In the genomic region with DNA sequence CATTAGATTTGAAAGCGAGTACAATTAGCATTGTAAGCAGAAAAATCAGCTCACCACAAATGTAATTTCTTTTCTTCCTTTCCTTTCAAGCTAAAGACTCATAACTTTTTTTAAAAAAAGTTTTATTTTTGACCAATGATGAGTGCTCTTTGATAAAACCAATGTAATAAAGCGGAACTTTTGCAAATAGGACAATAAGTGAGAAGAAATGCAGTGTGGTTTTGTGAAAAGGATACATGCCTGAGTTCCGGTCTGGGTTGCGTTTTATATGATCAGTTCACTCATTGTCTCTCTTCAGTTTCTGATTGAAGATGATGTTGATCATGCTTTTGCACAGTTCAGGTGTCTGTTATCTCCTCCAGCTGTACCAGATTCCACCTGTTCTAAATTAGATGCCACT, we compare ENCODE assay signal across 20 cellular contexts.
DNase-seq lines count a peak whose midpoint lies in the region; ATAC-seq, FAIRE-seq and TF ChIP-seq lines count a peak whose summit lies in the region.
"Had no signal": no experiment of that assay in that cellular context is flagged by ENCODE, and none has a peak within 500 bp of the region (broad histone marks: within the 10 kb centered on the region; RNA-seq: fewer than 3 reads in every experiment).

No MANE protein-coding gene starts in this region.

- H3K4me1 ChIP-seq in mucosa of descending colon (ENCODE audit: low read depth) (no peaks in the 10 kb centered on the region), neuronal stem cell (ENCODE audit: control insufficient read depth in 2 of 2, insufficient read depth in 1 of 2, low read depth in 1 of 2, low read length in 2 of 2) (no peaks in the 10 kb centered on the region)
- H3K4me1 ChIP-seq: BLaER1 had no signal

- H3K27me3 Mint-ChIP-seq in activated CD8-positive, alpha-beta T cell treated with anti-CD3 and anti-CD28 coated beads for 36 hours, result no peaks in the 10 kb centered on the region
- no peaks in the 10 kb centered on the region for H3K27me3 Mint-ChIP-seq in activated CD8-positive, alpha-beta T cell treated with anti-CD3 and anti-CD28 coated beads, Interleukin-2, amount 10 ng/mL, durations not matched to agents 7 days and 5 days (ENCODE audit: low read depth)
- H3K27me3 Mint-ChIP-seq in activated CD4-positive, alpha-beta memory T cell treated with anti-CD3 and anti-CD28 coated beads, Interleukin-2, amount 10 ng/mL, durations not matched to agents 7 days and 5 days, result no peaks in the 10 kb centered on the region

- H3K27me3 ChIP-seq in neuronal stem cell (ENCODE audit: control insufficient read depth in 3 of 3, insufficient read depth in 3 of 3, low read depth in 1 of 3, low read length in 3 of 3), result no peaks in the 10 kb centered on the region
- H3K27me3 ChIP-seq: BLaER1, MG63 had no signal

- FAIRE-seq in GM19239 (lab: Jason Lieb, UNC) (peak; percentile 35), RCC 7860 (lab: Jason Lieb, UNC) (no peak)
- FAIRE-seq: A204.1, GM12892, H54, HepG2 had no signal

- H3K23ac ChIP-seq in neuronal stem cell (ENCODE audit: low read depth, low read length, poor library complexity), result no peak overlapping the region

- TF ChIP-seq CTCF in activated CD8-positive, alpha-beta T cell treated with anti-CD3 and anti-CD28 coated beads for 36 hours (IDR thresholded peaks at IDR 0.05), result no peak
- no peak for TF ChIP-seq CTCF in mucosa of descending colon (IDR thresholded peaks at IDR 0.05)

- no peak overlapping the region for H2AK5ac ChIP-seq in neuronal stem cell (ENCODE audit: low read depth, low read length)

- POLR2A ChIA-PET in activated CD8-positive, alpha-beta T cell treated with anti-CD3 and anti-CD28 coated beads for 36 hours (lab: Charles Lee), result no interaction called here
- POLR2A ChIA-PET in activated CD8-positive, alpha-beta T cell treated with anti-CD3 and anti-CD28 coated beads, Interleukin-2, amount 10 ng/mL, durations not matched to agents 7 days and 5 days (lab: Charles Lee), result no interaction called here
- POLR2A ChIA-PET in activated CD4-positive, alpha-beta memory T cell treated with anti-CD3 and anti-CD28 coated beads, Interleukin-2, amount 10 ng/mL, durations not matched to agents 7 days and 5 days (lab: Charles Lee), result interaction anchor here (0.9 to 1.6 kb wide), 5 partner anchors 270 to 428 kb away, joined by 3 to 6 read pairs (median 3); no protein-coding TSS in a partner anchor

- H2BK5ac ChIP-seq in neuronal stem cell (ENCODE audit: low read length), result no peak overlapping the region

- peak overlapping the region; percentile 62 for H3K27ac Mint-ChIP-seq in activated CD8-positive, alpha-beta T cell treated with anti-CD3 and anti-CD28 coated beads for 36 hours
- no peak overlapping the region for H3K27ac Mint-ChIP-seq in activated CD8-positive, alpha-beta T cell treated with anti-CD3 and anti-CD28 coated beads, Interleukin-2, amount 10 ng/mL, durations not matched to agents 7 days and 5 days
- H3K27ac Mint-ChIP-seq in activated CD4-positive, alpha-beta memory T cell treated with anti-CD3 and anti-CD28 coated beads, Interleukin-2, amount 10 ng/mL, durations not matched to agents 7 days and 5 days, result peak overlapping the region; percentile 60

- H3K14ac ChIP-seq in neuronal stem cell (ENCODE audit: low read length), result no peak overlapping the region

- H2BK12ac ChIP-seq in neuronal stem cell (ENCODE audit: low read length), result no peak overlapping the region

- no peaks in the 10 kb centered on the region for H3K36me3 ChIP-seq in mucosa of descending colon (ENCODE audit: low read depth)
- H3K36me3 ChIP-seq in neuronal stem cell (replicated peaks in 1 of 2; ENCODE audit: control insufficient read depth in 2 of 2, insufficient read depth in 2 of 2, low read length in 2 of 2), result peaks cover 0 to 7% of the 10 kb centered on the region in 2 donors
- H3K36me3 ChIP-seq: MG63 had no signal

- H3K9ac ChIP-seq in neuronal stem cell (ENCODE audit: low read depth, low read length, poor library complexity), result no peak overlapping the region
- H3K9ac ChIP-seq: BLaER1 had no signal

- H4K8ac ChIP-seq in neuronal stem cell (ENCODE audit: low read depth, low read length), result no peak overlapping the region

- peaks cover 9% of the 10 kb centered on the region for H3K36me3 Mint-ChIP-seq in activated CD8-positive, alpha-beta T cell treated with anti-CD3 and anti-CD28 coated beads for 36 hours (ENCODE audit: low read depth)
- peaks cover 5% of the 10 kb centered on the region for H3K36me3 Mint-ChIP-seq in activated CD8-positive, alpha-beta T cell treated with anti-CD3 and anti-CD28 coated beads, Interleukin-2, amount 10 ng/mL, durations not matched to agents 7 days and 5 days (ENCODE audit: low read depth)
- H3K36me3 Mint-ChIP-seq in activated CD4-positive, alpha-beta memory T cell treated with anti-CD3 and anti-CD28 coated beads, Interleukin-2, amount 10 ng/mL, durations not matched to agents 7 days and 5 days (ENCODE audit: low read depth), result peaks cover 12% of the 10 kb centered on the region

- H2AFZ ChIP-seq in neuronal stem cell (ENCODE audit: low read length), result no peak overlapping the region

- no peak for DNase-seq in activated CD8-positive, alpha-beta T cell treated with anti-CD3 and anti-CD28 coated beads for 36 hours
- no peak for DNase-seq in activated CD8-positive, alpha-beta T cell treated with anti-CD3 and anti-CD28 coated beads, Interleukin-2, amount 10 ng/mL, durations not matched to agents 7 days and 5 days
- no peak for DNase-seq in GM19239 (ENCODE audit: insufficient read length, low spot score)
- DNase-seq in activated CD4-positive, alpha-beta memory T cell treated with anti-CD3 and anti-CD28 coated beads, Interleukin-2, amount 10 ng/mL, durations not matched to agents 7 days and 5 days, result no peak
- no peak for DNase-seq in mucosa of descending colon
- DNase-seq in NCI-H187 treated with DMSO at 0.1 percent for 48 hours (lab: John Stamatoyannopoulos, UW), result no peak
- DNase-seq in neuronal stem cell (ENCODE audit: low spot score), result no peak
- DNase-seq in RCC 7860 (ENCODE audit: low spot score), result no peak
- DNase-seq: COR-L47, DMS153, MG63, NCI-H1092, NCI-H146, NCI-H510A treated with DMSO at 0.1 percent for 48 hours, SHP77 treated with DMSO at 0.1 percent for 48 hours had no signal

- no peak overlapping the region for H3K4ac ChIP-seq in neuronal stem cell (ENCODE audit: low read length)

- peak overlapping the region; percentile 8 for H3K4me3 Mint-ChIP-seq in activated CD8-positive, alpha-beta T cell treated with anti-CD3 and anti-CD28 coated beads for 36 hours
- H3K4me3 Mint-ChIP-seq in activated CD8-positive, alpha-beta T cell treated with anti-CD3 and anti-CD28 coated beads, Interleukin-2, amount 10 ng/mL, durations not matched to agents 7 days and 5 days, result no peak overlapping the region
- H3K4me3 Mint-ChIP-seq in activated CD4-positive, alpha-beta memory T cell treated with anti-CD3 and anti-CD28 coated beads, Interleukin-2, amount 10 ng/mL, durations not matched to agents 7 days and 5 days, result peak overlapping the region; percentile 28

- CTCF ChIA-PET in activated CD8-positive, alpha-beta T cell treated with anti-CD3 and anti-CD28 coated beads for 36 hours (lab: Charles Lee), result interaction anchor here (0.6 to 2.7 kb wide), 3 partner anchors 9 to 414 kb away, joined by 3 to 8 read pairs (median 4); no protein-coding TSS in a partner anchor
- CTCF ChIA-PET in activated CD8-positive, alpha-beta T cell treated with anti-CD3 and anti-CD28 coated beads, Interleukin-2, amount 10 ng/mL, durations not matched to agents 7 days and 5 days (lab: Charles Lee), result no interaction called here
- CTCF ChIA-PET in activated CD4-positive, alpha-beta memory T cell treated with anti-CD3 and anti-CD28 coated beads, Interleukin-2, amount 10 ng/mL, durations not matched to agents 7 days and 5 days (lab: Charles Lee), result interaction anchor here (1.1 to 1.5 kb wide), 2 partner anchors 11 to 427 kb away, joined by 4 read pairs; no protein-coding TSS in a partner anchor

- no peak overlapping the region for H3K18ac ChIP-seq in neuronal stem cell (ENCODE audit: low read length)

- H3K9me3 ChIP-seq in mucosa of descending colon (no peaks in the 10 kb centered on the region), neuronal stem cell (replicated peaks in 1 of 2; ENCODE audit: control insufficient read depth in 2 of 2, insufficient read depth in 1 of 2, low read depth in 1 of 2, low read length in 2 of 2) (no peaks in the 10 kb centered on the region)
- H3K9me3 ChIP-seq: BLaER1, MG63 had no signal

- no peak for ATAC-seq in activated CD8-positive, alpha-beta T cell treated with anti-CD3 and anti-CD28 coated beads for 36 hours
- ATAC-seq in activated CD8-positive, alpha-beta T cell treated with anti-CD3 and anti-CD28 coated beads, Interleukin-2, amount 10 ng/mL, durations not matched to agents 7 days and 5 days, result no peak
- ATAC-seq in mucosa of descending colon, result peak; percentile 44
- ATAC-seq: HepG2 had no signal

- intact Hi-C loops in activated CD8-positive, alpha-beta T cell treated with anti-CD3 and anti-CD28 coated beads for 36 hours (cut with micrococcal nuclease), result no loop called here
- intact Hi-C loops in mucosa of descending colon (cut with DNase I, micrococcal nuclease), result no loop called here

- H2BK120ac ChIP-seq in neuronal stem cell (ENCODE audit: low read depth, low read length), result no peak overlapping the region

- no peaks in the 10 kb centered on the region for H3K9me3 Mint-ChIP-seq in activated CD8-positive, alpha-beta T cell treated with anti-CD3 and anti-CD28 coated beads for 36 hours
- peaks cover 7% of the 10 kb centered on the region for H3K9me3 Mint-ChIP-seq in activated CD8-positive, alpha-beta T cell treated with anti-CD3 and anti-CD28 coated beads, Interleukin-2, amount 10 ng/mL, durations not matched to agents 7 days and 5 days (ENCODE audit: insufficient read depth)
- H3K9me3 Mint-ChIP-seq in activated CD4-positive, alpha-beta memory T cell treated with anti-CD3 and anti-CD28 coated beads, Interleukin-2, amount 10 ng/mL, durations not matched to agents 7 days and 5 days, result no peaks in the 10 kb centered on the region

- H3K4me2 ChIP-seq in neuronal stem cell (ENCODE audit: insufficient read depth, low read length, poor library complexity, severe bottlenecking), result no peak overlapping the region
- H3K4me2 ChIP-seq: BLaER1 had no signal

- H3K4me1 Mint-ChIP-seq in activated CD8-positive, alpha-beta T cell treated with anti-CD3 and anti-CD28 coated beads for 36 hours (ENCODE audit: low read depth), result peaks cover 36% of the 10 kb centered on the region
- H3K4me1 Mint-ChIP-seq in activated CD8-positive, alpha-beta T cell treated with anti-CD3 and anti-CD28 coated beads, Interleukin-2, amount 10 ng/mL, durations not matched to agents 7 days and 5 days (ENCODE audit: low read depth), result peaks cover 4% of the 10 kb centered on the region
- H3K4me1 Mint-ChIP-seq in activated CD4-positive, alpha-beta memory T cell treated with anti-CD3 and anti-CD28 coated beads, Interleukin-2, amount 10 ng/mL, durations not matched to agents 7 days and 5 days, result peaks cover 23% of the 10 kb centered on the region

- WGBS in neuronal stem cell (ENCODE audit: extremely low coverage in 2 of 2, insufficient read length in 2 of 2, insufficient replicate concordance in 1 of 2), 2 donors, result no CpG with 5 or more reads among the region's 4 CpGs

- no peak overlapping the region for H4K91ac ChIP-seq in neuronal stem cell (ENCODE audit: low read depth, low read length, poor library complexity)

- H3K79me1 ChIP-seq in neuronal stem cell (ENCODE audit: low read depth, low read length), result no peaks in the 10 kb centered on the region

- H3K4me3 ChIP-seq in mucosa of descending colon (no peak overlapping the region), neuronal stem cell (ENCODE audit: low read length in 2 of 2) (no peak overlapping the region)
- H3K4me3 ChIP-seq: BLaER1, MG63 had no signal

- no peak overlapping the region for H2BK15ac ChIP-seq in neuronal stem cell (ENCODE audit: low read length)

- no peak overlapping the region for H3K27ac ChIP-seq in neuronal stem cell (replicated peaks; ENCODE audit: low read length)
- H3K27ac ChIP-seq: BLaER1 had no signal
